In the genomic region with DNA sequence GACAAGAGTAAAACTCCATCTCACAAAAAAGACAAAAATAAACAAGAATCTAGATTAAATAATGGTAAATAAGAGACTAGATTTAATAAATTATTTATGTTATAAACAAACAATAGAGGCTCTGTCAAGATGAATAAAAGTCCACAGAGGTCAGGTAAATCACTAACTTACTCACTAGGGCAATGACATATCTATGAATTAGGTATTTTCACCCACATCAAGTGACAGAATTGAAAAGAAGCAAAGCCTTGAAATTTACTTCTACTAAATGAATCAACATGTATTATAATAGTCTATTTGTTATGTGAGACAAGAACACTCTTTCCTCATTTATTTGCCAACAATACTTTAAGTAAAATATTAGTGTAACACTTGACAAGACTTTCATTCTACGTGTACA, we compare ENCODE assay signal across 19 cellular contexts. TPM values are rescaled to one million over a fixed set of nuclear protein-coding genes. Genes with fewer than 3 reads are reported as not detected.
DNase-seq lines count a peak whose midpoint lies in the region; ATAC-seq and TF ChIP-seq lines count a peak whose summit lies in the region.
"Had no signal": no experiment of that assay in that cellular context is flagged by ENCODE, and none has a peak within 500 bp of the region (broad histone marks: within the 10 kb centered on the region; RNA-seq: fewer than 3 reads in every experiment).

No MANE protein-coding gene starts in this region.

- no peaks in the 10 kb centered on the region for H3F3A ChIP-seq in MM.1S (ENCODE audit: insufficient read depth, low read length)

- TF ChIP-seq CTCF in activated CD8-positive, alpha-beta T cell treated with anti-CD3 and anti-CD28 coated beads for 36 hours (IDR thresholded peaks at IDR 0.05), result no peak
- TF ChIP-seq CTCF in MM.1S (IDR thresholded peaks at IDR 0.05; ENCODE audit: low read length), result no peak

- POLR2A ChIA-PET in activated CD8-positive, alpha-beta T cell treated with anti-CD3 and anti-CD28 coated beads for 36 hours (lab: Charles Lee), result interaction anchor here (1.4 kb wide), 1 partner anchor 43 kb away, joined by 4 read pairs; no protein-coding TSS in a partner anchor
- POLR2A ChIA-PET in activated CD8-positive, alpha-beta T cell treated with anti-CD3 and anti-CD28 coated beads, Interleukin-2, amount 10 ng/mL, durations not matched to agents 7 days and 5 days (lab: Charles Lee), result no interaction called here

- H3K36me3 ChIP-seq in MM.1S (replicated peaks; ENCODE audit: insufficient read depth, low read length) (no peaks in the 10 kb centered on the region), subcutaneous abdominal adipose tissue (ENCODE audit: control insufficient read depth in 5 of 5, insufficient read depth in 5 of 5, low read length in 5 of 5) (no peaks in the 10 kb centered on the region)
- H3K36me3 ChIP-seq: MG63 had no signal

- no peaks in the 10 kb centered on the region for H3K9me2 ChIP-seq in MM.1S (replicated peaks; ENCODE audit: insufficient read depth, low read length)

- H2AFZ ChIP-seq in MM.1S (ENCODE audit: low read length), result no peak overlapping the region

- 0 out of 2 replicates have a peak, but pooled peaks cover 4% of the 10 kb centered on the region for H4K20me1 ChIP-seq in MM.1S (ENCODE audit: insufficient read depth, low read length)

- no peaks in the 10 kb centered on the region for H3K27me3 ChIP-seq in MM.1S (replicated peaks; ENCODE audit: insufficient read depth, low read length)
- H3K27me3 ChIP-seq in subcutaneous abdominal adipose tissue (ENCODE audit: control insufficient read depth in 5 of 5, insufficient read depth in 4 of 5, low read length in 5 of 5), result no peaks in the 10 kb centered on the region
- H3K27me3 ChIP-seq: BLaER1 treated with 17β-estradiol and CSF1 and Interleukin-3, amounts not matched to agents 10 nM and 100 nM; MG63 had no signal

- peaks cover 5% of the 10 kb centered on the region; the same call in 1 of the 2 replicates for H3K4me1 ChIP-seq in MM.1S (ENCODE audit: low read length)
- H3K4me1 ChIP-seq in subcutaneous abdominal adipose tissue (ENCODE audit: control insufficient read depth in 5 of 5, insufficient read depth in 5 of 5, low read length in 5 of 5), result peaks cover 0 to 23% (median 16%) of the 10 kb centered on the region in 5 donors

- peaks cover 30% of the 10 kb centered on the region for H3K36me3 Mint-ChIP-seq in activated CD8-positive, alpha-beta T cell treated with anti-CD3 and anti-CD28 coated beads for 36 hours (ENCODE audit: low read depth)
- peaks cover 18% of the 10 kb centered on the region for H3K36me3 Mint-ChIP-seq in activated CD8-positive, alpha-beta T cell treated with anti-CD3 and anti-CD28 coated beads, Interleukin-2, amount 10 ng/mL, durations not matched to agents 7 days and 5 days (ENCODE audit: low read depth)
- H3K36me3 Mint-ChIP-seq in central memory CD8-positive, alpha-beta T cell (ENCODE audit: insufficient read depth), result peaks cover 16% of the 10 kb centered on the region

- H3K27ac ChIP-seq in MM.1S (ENCODE audit: low read length) (no peak overlapping the region), subcutaneous abdominal adipose tissue (ENCODE audit: low read depth, low read length) (peak overlapping the region; percentile 51)
- H3K27ac ChIP-seq: BLaER1 treated with 17β-estradiol and CSF1 and Interleukin-3, amounts not matched to agents 10 nM and 100 nM; KMS-11 had no signal

- no peaks in the 10 kb centered on the region for H3K9me3 ChIP-seq in MM.1S (replicated peaks; ENCODE audit: insufficient read depth, low read length)
- H3K9me3 ChIP-seq in subcutaneous abdominal adipose tissue (ENCODE audit: control insufficient read depth in 5 of 5, low read length in 5 of 5), result no peaks in the 10 kb centered on the region
- H3K9me3 ChIP-seq: BLaER1 treated with 17β-estradiol and CSF1 and Interleukin-3, amounts not matched to agents 10 nM and 100 nM; MG63 had no signal

- CTCF ChIA-PET in activated CD8-positive, alpha-beta T cell treated with anti-CD3 and anti-CD28 coated beads for 36 hours (lab: Charles Lee), result no interaction called here
- CTCF ChIA-PET in activated CD8-positive, alpha-beta T cell treated with anti-CD3 and anti-CD28 coated beads, Interleukin-2, amount 10 ng/mL, durations not matched to agents 7 days and 5 days (lab: Charles Lee), result interaction anchor here (1.9 kb wide), 1 partner anchor 242 kb away, joined by 4 read pairs; no protein-coding TSS in a partner anchor

- no peak overlapping the region for H3K4me3 Mint-ChIP-seq in activated CD8-positive, alpha-beta T cell treated with anti-CD3 and anti-CD28 coated beads for 36 hours
- H3K4me3 Mint-ChIP-seq in activated CD8-positive, alpha-beta T cell treated with anti-CD3 and anti-CD28 coated beads, Interleukin-2, amount 10 ng/mL, durations not matched to agents 7 days and 5 days, result no peak overlapping the region
- H3K4me3 Mint-ChIP-seq in central memory CD8-positive, alpha-beta T cell, result no peak overlapping the region
- H3K4me3 Mint-ChIP-seq: H9 had no signal

- peak overlapping the region; percentile 3 for H3K27ac Mint-ChIP-seq in activated CD8-positive, alpha-beta T cell treated with anti-CD3 and anti-CD28 coated beads for 36 hours
- H3K27ac Mint-ChIP-seq in activated CD8-positive, alpha-beta T cell treated with anti-CD3 and anti-CD28 coated beads, Interleukin-2, amount 10 ng/mL, durations not matched to agents 7 days and 5 days, result no peak overlapping the region
- H3K27ac Mint-ChIP-seq in central memory CD8-positive, alpha-beta T cell (ENCODE audit: low read depth), result peak overlapping the region; percentile 44
- H3K27ac Mint-ChIP-seq: H9 had no signal

- H3K79me2 ChIP-seq in MM.1S (ENCODE audit: low read length), result peaks cover 97% of the 10 kb centered on the region

- peaks cover 71% of the 10 kb centered on the region for H3K4me1 Mint-ChIP-seq in activated CD8-positive, alpha-beta T cell treated with anti-CD3 and anti-CD28 coated beads for 36 hours (ENCODE audit: low read depth)
- peaks cover 21% of the 10 kb centered on the region for H3K4me1 Mint-ChIP-seq in activated CD8-positive, alpha-beta T cell treated with anti-CD3 and anti-CD28 coated beads, Interleukin-2, amount 10 ng/mL, durations not matched to agents 7 days and 5 days (ENCODE audit: low read depth)
- H3K4me1 Mint-ChIP-seq in central memory CD8-positive, alpha-beta T cell, result peaks cover 47% of the 10 kb centered on the region

- intact Hi-C loops in activated CD8-positive, alpha-beta T cell treated with anti-CD3 and anti-CD28 coated beads for 36 hours (cut with micrococcal nuclease), result no loop called here

- ATAC-seq in activated CD8-positive, alpha-beta T cell treated with anti-CD3 and anti-CD28 coated beads for 36 hours, result no peak
- no peak for ATAC-seq in activated CD8-positive, alpha-beta T cell treated with anti-CD3 and anti-CD28 coated beads, Interleukin-2, amount 10 ng/mL, durations not matched to agents 7 days and 5 days
- no peak for ATAC-seq in central memory CD8-positive, alpha-beta T cell (replicated peaks; ENCODE audit: extremely low read depth, poor library complexity, severe bottlenecking)

- 0 out of 2 replicates have a peak overlapping the region, but pooled peaks have one; percentile 5 for H3K4me2 ChIP-seq in MM.1S (ENCODE audit: low read depth, low read length)
- H3K4me2 ChIP-seq: KMS-11 had no signal

- no peaks in the 10 kb centered on the region for H3K9me3 Mint-ChIP-seq in activated CD8-positive, alpha-beta T cell treated with anti-CD3 and anti-CD28 coated beads for 36 hours
- no peaks in the 10 kb centered on the region for H3K9me3 Mint-ChIP-seq in activated CD8-positive, alpha-beta T cell treated with anti-CD3 and anti-CD28 coated beads, Interleukin-2, amount 10 ng/mL, durations not matched to agents 7 days and 5 days (ENCODE audit: insufficient read depth)
- no peaks in the 10 kb centered on the region for H3K9me3 Mint-ChIP-seq in central memory CD8-positive, alpha-beta T cell
- H3K9me3 Mint-ChIP-seq: H9 had no signal

- no peak for DNase-seq in activated CD8-positive, alpha-beta T cell treated with anti-CD3 and anti-CD28 coated beads for 36 hours
- no peak for DNase-seq in activated CD8-positive, alpha-beta T cell treated with anti-CD3 and anti-CD28 coated beads, Interleukin-2, amount 10 ng/mL, durations not matched to agents 7 days and 5 days
- no peak for DNase-seq in MM.1S
- no peak for DNase-seq in central memory CD8-positive, alpha-beta T cell (ENCODE audit: low spot score in 2 of 2)
- no peak for DNase-seq in NCI-H187 treated with DMSO at 0.1 percent for 48 hours (lab: John Stamatoyannopoulos, UW)
- no peak for DNase-seq in D341Med (ENCODE audit: low spot score)
- no peak for DNase-seq in GDM1 (lab: John Stamatoyannopoulos, UW)
- DNase-seq: 8988T, DND-41, H9, MG63, NCI-H1105 treated with DMSO at 0.1 percent for 48 hours, NCI-H2029, NCI-H2171 treated with DMSO at 0.1 percent for 48 hours, NCI-H774, SHP77 had no signal

- H3K27me3 Mint-ChIP-seq in activated CD8-positive, alpha-beta T cell treated with anti-CD3 and anti-CD28 coated beads for 36 hours, result no peaks in the 10 kb centered on the region
- no peaks in the 10 kb centered on the region for H3K27me3 Mint-ChIP-seq in activated CD8-positive, alpha-beta T cell treated with anti-CD3 and anti-CD28 coated beads, Interleukin-2, amount 10 ng/mL, durations not matched to agents 7 days and 5 days (ENCODE audit: low read depth)
- H3K27me3 Mint-ChIP-seq in central memory CD8-positive, alpha-beta T cell, result no peaks in the 10 kb centered on the region

- no peak overlapping the region for H3K9ac ChIP-seq in MM.1S (ENCODE audit: low read length)
- H3K9ac ChIP-seq in subcutaneous abdominal adipose tissue (ENCODE audit: low read length in 5 of 5), result no peak overlapping the region
- H3K9ac ChIP-seq: BLaER1 treated with 17β-estradiol and CSF1 and Interleukin-3, amounts not matched to agents 10 nM and 100 nM; KMS-11 had no signal

- H3K4me3 ChIP-seq in MM.1S (ENCODE audit: low read length) (no peak overlapping the region), subcutaneous abdominal adipose tissue (ENCODE audit: low read depth in 1 of 5, low read length in 5 of 5) (no peak overlapping the region)
- H3K4me3 ChIP-seq: BLaER1 treated with 17β-estradiol and CSF1 and Interleukin-3, amounts not matched to agents 10 nM and 100 nM; MG63 had no signal

RNA-seq across cellular contexts. Expression of gene FBXO11, which starts 41.7 kb away (rescaled TPM):
- 10 to 100 TPM; 47.3 to 48.1 TPM for total RNA-seq in activated CD8-positive, alpha-beta T cell treated with anti-CD3 and anti-CD28 coated beads for 36 hours
- total RNA-seq in activated CD8-positive, alpha-beta T cell treated with anti-CD3 and anti-CD28 coated beads, Interleukin-2, amount 10 ng/mL, durations not matched to agents 7 days and 5 days, result 10 to 100 TPM; 49.1 to 51.9 TPM
